17 cellular contexts compared by ENCODE assay signal in the genomic region with DNA sequence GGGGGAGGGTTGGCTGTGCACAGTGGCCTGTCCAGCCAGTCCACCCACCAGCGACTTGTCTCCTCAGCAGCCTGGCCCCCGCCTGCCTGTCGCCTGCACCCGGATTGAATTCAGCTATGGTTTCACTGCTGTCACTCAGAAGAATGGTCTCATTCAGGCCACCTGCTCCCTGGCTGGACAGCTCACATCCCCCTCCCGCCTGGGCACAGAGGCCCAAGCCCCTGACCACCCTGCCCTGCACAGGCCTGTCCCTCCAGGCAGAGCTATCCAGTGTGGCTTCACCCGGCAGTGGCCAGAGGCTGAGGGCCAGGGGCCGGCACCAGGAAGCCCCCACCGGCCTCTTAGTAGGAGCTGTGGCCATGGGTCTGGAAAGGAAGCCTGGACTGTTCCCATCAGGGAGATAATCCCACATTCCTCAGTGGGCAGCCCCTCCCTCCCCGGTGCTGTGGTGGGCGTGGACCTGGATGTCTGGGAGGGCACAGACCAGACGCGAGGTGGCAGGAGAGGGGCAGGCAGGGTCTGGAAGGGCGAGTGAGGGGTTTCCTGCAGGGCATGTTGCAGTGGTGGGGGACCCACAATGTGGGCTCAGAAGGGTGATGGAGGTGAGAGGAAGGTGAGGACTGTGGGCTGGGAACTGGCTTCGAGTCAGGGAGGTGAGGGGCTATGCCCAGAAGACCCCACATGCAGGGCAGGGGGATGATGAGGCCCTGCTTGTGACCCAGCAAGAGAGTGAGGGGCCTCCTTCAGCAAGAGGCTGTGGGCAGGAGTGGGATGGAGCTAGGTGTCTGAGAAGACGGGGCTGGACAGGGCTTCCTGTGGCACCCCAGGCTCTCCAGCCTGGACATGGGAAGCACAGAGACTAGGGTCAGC. TPM values are rescaled to one million over a fixed set of nuclear protein-coding genes. Genes with fewer than 3 reads are reported as not detected.
A peak's percentile ranks its signal among the peaks of the same experiment; 100 is the strongest.
DNase-seq lines count a peak whose midpoint lies in the region; TF ChIP-seq lines count a peak whose summit lies in the region.
"Had no signal": no experiment of that assay in that cellular context is flagged by ENCODE, and none has a peak within 500 bp of the region (broad histone marks: within the 10 kb centered on the region; RNA-seq: fewer than 3 reads in every experiment).

No MANE protein-coding gene starts in this region.

- TF ChIP-seq CTCF in BE2C (IDR thresholded peaks at IDR 0.05; ENCODE audit: low read depth, low read length) (no peak), WERI-Rb-1 (IDR thresholded peaks at IDR 0.05; ENCODE audit: low read depth, low read length) (peak; percentile 54), hepatocyte (IDR thresholded peaks at IDR 0.05; ENCODE audit: poor library complexity) (peak; percentile 11)

- H3K27ac ChIP-seq in WERI-Rb-1 (peak overlapping the region; percentile 90), hepatocyte (no peak overlapping the region)
- H3K27ac ChIP-seq: heart left ventricle had no signal

- H4K20me1 ChIP-seq in hepatocyte (ENCODE audit: insufficient read depth, poor library complexity, severe bottlenecking), result no peaks in the 10 kb centered on the region

- H3K4me1 ChIP-seq in BE2C (peaks cover 8% of the 10 kb centered on the region), hepatocyte (ENCODE audit: insufficient read depth) (peaks cover 18% of the 10 kb centered on the region)

- H3K36me3 ChIP-seq in BE2C (no peaks in the 10 kb centered on the region), WERI-Rb-1 (no peaks in the 10 kb centered on the region), hepatocyte (replicated peaks; ENCODE audit: insufficient read depth, low read depth) (no peaks in the 10 kb centered on the region)

- H3K27me3 ChIP-seq in BE2C (no peaks in the 10 kb centered on the region), WERI-Rb-1 (ENCODE audit: insufficient read depth, low read depth, severe bottlenecking) (no peaks in the 10 kb centered on the region), hepatocyte (no peaks in the 10 kb centered on the region)
- H3K27me3 ChIP-seq: heart left ventricle had no signal

- DNase-seq in BE2C (peak; percentile 6), WERI-Rb-1 (peak; percentile 83), hepatocyte (ENCODE audit: low spot score) (peak; percentile 47), occipital lobe (lab: John Stamatoyannopoulos, UW) (peak; percentile 47), NCI-H526 treated with DMSO at 0.1 percent for 48 hours (lab: John Stamatoyannopoulos, UW) (no peak), posterior vena cava (ENCODE audit: low spot score) (no peak), NCI-H187 treated with DMSO at 0.1 percent for 48 hours (lab: John Stamatoyannopoulos, UW) (no peak), COLO829 (ENCODE audit: low spot score) (no peak)
- DNase-seq: ACHN; activated CD4-positive, alpha-beta T cell treated with anti-CD3 and anti-CD28 coated beads, Interleukin-2, amount 10 ng/mL, durations not matched to agents 24 days and 14 days; activated naive CD4-positive, alpha-beta T cell treated with Interleukin-2 at 50 U/mL for 16 hours; KG1; naive B cell; NCI-H2107; NCI-H69; PC-3 had no signal

- H3K79me2 ChIP-seq in hepatocyte, result no peaks in the 10 kb centered on the region

- no peaks in the 10 kb centered on the region for H3K9me2 ChIP-seq in hepatocyte (replicated peaks; ENCODE audit: insufficient read depth)

- no peak overlapping the region for H3K4me2 ChIP-seq in hepatocyte

- no peak overlapping the region for H2AFZ ChIP-seq in hepatocyte

- intact Hi-C loops in posterior vena cava (cut with DNase I), result no loop called here

- no peak overlapping the region for H3K4me3 ChIP-seq in BE2C (ENCODE audit: low read depth, low read length)
- no peak overlapping the region; the same call in 1 of the 2 replicates for H3K4me3 ChIP-seq in WERI-Rb-1 (ENCODE audit: low read depth, low read length)
- H3K4me3 ChIP-seq in hepatocyte, result no peak overlapping the region
- H3K4me3 ChIP-seq: heart left ventricle had no signal

- H3K9me3 ChIP-seq in BE2C (no peaks in the 10 kb centered on the region), WERI-Rb-1 (ENCODE audit: severe bottlenecking) (no peaks in the 10 kb centered on the region), hepatocyte (ENCODE audit: low read depth) (no peaks in the 10 kb centered on the region)
- H3K9me3 ChIP-seq: heart left ventricle had no signal

- WGBS in hepatocyte (ENCODE audit: low lambda C conversion rate, missing lambda C conversion rate), result 54% methylated on average over 15 of the region's 15 CpGs

RNA-seq across cellular contexts. Expression of gene WNT9A, which starts 30.4 kb away (rescaled TPM):
- polyA plus RNA-seq in BE2C (2012; ENCODE audit: insufficient read depth, insufficient read length, low read depth), result not detected
- total RNA-seq in hepatocyte (1.2 and 2.8 TPM in 2 replicates), occipital lobe (1.9 TPM), posterior vena cava (1 to 10 TPM; 2.7 to 3.3 TPM)
- polyA plus RNA-seq in hepatocyte, result 0.40 and 1.5 TPM in 2 replicates
- total RNA-seq: activated CD4-positive, alpha-beta T cell treated with anti-CD3 and anti-CD28 coated beads, Interleukin-2, amount 10 ng/mL, durations not matched to agents 24 days and 14 days had no signal

Comparison
In these comparisons a context has a peak if more than half of its experiments do, and no peak if none do; other contexts are left out.
1. DNase-seq: peak in BE2C (single experiment), WERI-Rb-1 (single experiment), hepatocyte (single experiment) and occipital lobe (single experiment); none in NCI-H526 treated with DMSO at 0.1 percent for 48 hours (single experiment), posterior vena cava (single experiment), NCI-H187 treated with DMSO at 0.1 percent for 48 hours (single experiment) and COLO829 (single experiment).